In the genomic region with DNA sequence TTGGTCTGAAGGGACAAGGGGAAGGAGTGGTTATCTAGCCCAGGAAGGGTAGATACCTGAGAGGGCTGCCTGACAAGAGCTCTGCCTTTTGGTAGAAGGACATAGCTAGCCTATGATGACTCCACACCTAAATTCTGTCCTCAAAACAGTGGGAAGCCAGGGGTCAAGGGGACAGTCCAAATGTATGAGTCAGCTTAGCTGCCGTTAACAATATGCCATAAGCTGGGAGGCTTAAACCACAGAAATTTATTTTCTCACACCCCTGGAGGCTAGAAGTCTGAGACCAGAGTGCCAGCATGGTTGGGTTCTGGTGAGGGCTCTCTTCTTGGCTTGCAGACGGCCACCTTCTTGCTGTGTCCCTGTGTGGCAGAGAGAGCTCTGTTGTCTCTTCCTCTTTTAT, we compare ENCODE assay signal across 29 cellular contexts.
DNase-seq lines count a peak whose midpoint lies in the region; ATAC-seq and TF ChIP-seq lines count a peak whose summit lies in the region.
"Had no signal": no experiment of that assay in that cellular context is flagged by ENCODE, and none has a peak within 500 bp of the region (broad histone marks: within the 10 kb centered on the region; RNA-seq: fewer than 3 reads in every experiment).

No MANE protein-coding gene starts in this region.

- H3K9me3 ChIP-seq in breast epithelium: no peaks in the 10 kb centered on the region
- H3K9me3 ChIP-seq in mucosa of descending colon: no peaks in the 10 kb centered on the region
- H3K9me3 ChIP-seq: prostate gland, sigmoid colon, tibial nerve had no signal

- no peaks in the 10 kb centered on the region for H3K27me3 ChIP-seq in breast epithelium
- H3K27me3 ChIP-seq in brain microvascular endothelial cell (replicated peaks): no peaks in the 10 kb centered on the region
- H3K27me3 ChIP-seq: sigmoid colon, tibial nerve had no signal

- peak; percentile 14 for ATAC-seq in mucosa of descending colon
- no peak for ATAC-seq in activated T-cell treated with anti-CD3 and anti-CD28 coated beads, Interleukin-2, amount 50 U/mL, for 72 hours (replicated peaks in 1 of 2)
- ATAC-seq: heart right ventricle, left cardiac atrium had no signal

- no peaks in the 10 kb centered on the region for H3K4me1 ChIP-seq in breast epithelium
- H3K4me1 ChIP-seq in mucosa of descending colon (ENCODE audit: low read depth): peaks cover 6% of the 10 kb centered on the region
- H3K4me1 ChIP-seq: heart right ventricle, prostate gland, sigmoid colon, tibial nerve had no signal

- in situ Hi-C loops in brain microvascular endothelial cell (cut with HindIII; ENCODE audit: low pct_ligation_motif_present, low sequenced_read_pairs): no loop called here

- H3K36me3 ChIP-seq in breast epithelium: no peaks in the 10 kb centered on the region
- no peaks in the 10 kb centered on the region for H3K36me3 ChIP-seq in brain microvascular endothelial cell (replicated peaks)
- H3K36me3 ChIP-seq in mucosa of descending colon (ENCODE audit: low read depth): no peaks in the 10 kb centered on the region
- H3K36me3 ChIP-seq: heart right ventricle, prostate gland, sigmoid colon, tibial nerve had no signal

- H3K4me1 Mint-ChIP-seq in MCF 10A (ENCODE audit: insufficient read depth, unreplicated experiment): peaks cover 17% of the 10 kb centered on the region
- no peaks in the 10 kb centered on the region for H3K4me1 Mint-ChIP-seq in activated T-cell treated with anti-CD3 and anti-CD28 coated beads, Interleukin-2, amount 50 U/mL, for 72 hours (ENCODE audit: low read depth)
- H3K4me1 Mint-ChIP-seq: activated B cell treated with CpG ODN at 0.5 μM for 24 hours; activated CD4-positive, alpha-beta T cell treated with anti-CD3 and anti-CD28 coated beads, Interleukin-2, amount 10 ng/mL, durations not matched to agents 7 days and 5 days had no signal

- no TSS peak for BruUV-seq in MCF 10A (replicated peaks; lab: Mats Ljungman, UMichigan)

- no peak overlapping the region for H3K4me3 Mint-ChIP-seq in MCF 10A (ENCODE audit: unreplicated experiment)
- H3K4me3 Mint-ChIP-seq in activated T-cell treated with anti-CD3 and anti-CD28 coated beads, Interleukin-2, amount 50 U/mL, for 72 hours: no peak overlapping the region
- H3K4me3 Mint-ChIP-seq: activated B cell treated with CpG ODN at 0.5 μM for 24 hours; activated CD4-positive, alpha-beta T cell treated with anti-CD3 and anti-CD28 coated beads, Interleukin-2, amount 10 ng/mL, durations not matched to agents 7 days and 5 days; activated naive CD8-positive, alpha-beta T cell had no signal

- intact Hi-C loops in MCF 10A (cut with micrococcal nuclease) (loop anchor here (10.0 kb wide), 1 partner anchor 139 kb away; no protein-coding TSS in a partner anchor), breast epithelium (cut with DNase I; ENCODE audit: low total_unique reads) (no loop called here), mucosa of descending colon (cut with DNase I, micrococcal nuclease) (no loop called here)

- TF ChIP-seq CTCF in MCF 10A (IDR thresholded peaks at IDR 0.05; ENCODE audit: unreplicated experiment) (no peak), breast epithelium (IDR thresholded peaks at IDR 0.05) (no peak), brain microvascular endothelial cell (IDR thresholded peaks at IDR 0.05; ENCODE audit: low read depth, low read length, missing control alignments) (no peak), mucosa of descending colon (IDR thresholded peaks at IDR 0.05) (no peak)

- H3K4me3 ChIP-seq in breast epithelium (no peak overlapping the region), brain microvascular endothelial cell (ENCODE audit: low read depth, low read length) (no peak overlapping the region), mucosa of descending colon (no peak overlapping the region)
- H3K4me3 ChIP-seq: heart right ventricle, prostate gland, sigmoid colon, SK-N-MC, tibial nerve had no signal

- CTCF ChIA-PET in MCF 10A (lab: Yijun Ruan, JAX): no interaction called here

- no peaks in the 10 kb centered on the region for H3K9me3 Mint-ChIP-seq in MCF 10A (ENCODE audit: unreplicated experiment)
- H3K9me3 Mint-ChIP-seq in activated T-cell treated with anti-CD3 and anti-CD28 coated beads, Interleukin-2, amount 50 U/mL, for 72 hours: peaks cover 0 to 2% of the 10 kb centered on the region in 2 donors
- H3K9me3 Mint-ChIP-seq: activated B cell treated with CpG ODN at 0.5 μM for 24 hours; activated CD4-positive, alpha-beta T cell treated with anti-CD3 and anti-CD28 coated beads, Interleukin-2, amount 10 ng/mL, durations not matched to agents 7 days and 5 days had no signal

- POLR2A ChIA-PET in MCF 10A (lab: Yijun Ruan, JAX): interaction anchor here (0.6 kb wide), 1 partner anchor 160 kb away, joined by 3 read pairs; no protein-coding TSS in a partner anchor

- H3K27ac ChIP-seq in breast epithelium (no peak overlapping the region), brain microvascular endothelial cell (no peak overlapping the region)
- H3K27ac ChIP-seq: 22Rv1, C4-2B, heart right ventricle, prostate gland, sigmoid colon, SK-N-MC had no signal

- no peak overlapping the region for H3K27ac Mint-ChIP-seq in MCF 10A (ENCODE audit: low read depth, unreplicated experiment)
- H3K27ac Mint-ChIP-seq in activated T-cell treated with anti-CD3 and anti-CD28 coated beads, Interleukin-2, amount 50 U/mL, for 72 hours: no peak overlapping the region
- H3K27ac Mint-ChIP-seq: activated B cell treated with CpG ODN at 0.5 μM for 24 hours; activated CD4-positive, alpha-beta T cell treated with anti-CD3 and anti-CD28 coated beads, Interleukin-2, amount 10 ng/mL, durations not matched to agents 7 days and 5 days; activated naive CD8-positive, alpha-beta T cell had no signal

- H3K27me3 Mint-ChIP-seq in MCF 10A (ENCODE audit: insufficient read depth, unreplicated experiment): no peaks in the 10 kb centered on the region
- H3K27me3 Mint-ChIP-seq in activated T-cell treated with anti-CD3 and anti-CD28 coated beads, Interleukin-2, amount 50 U/mL, for 72 hours (ENCODE audit: low read depth): peaks cover 17% of the 10 kb centered on the region
- H3K27me3 Mint-ChIP-seq: activated CD4-positive, alpha-beta T cell treated with anti-CD3 and anti-CD28 coated beads, Interleukin-2, amount 10 ng/mL, durations not matched to agents 7 days and 5 days had no signal

- TF ChIP-seq POLR2A in breast epithelium (IDR thresholded peaks at IDR 0.05): no peak

- no peaks in the 10 kb centered on the region for H3K36me3 Mint-ChIP-seq in MCF 10A (ENCODE audit: insufficient read depth, unreplicated experiment)
- no peaks in the 10 kb centered on the region for H3K36me3 Mint-ChIP-seq in activated T-cell treated with anti-CD3 and anti-CD28 coated beads, Interleukin-2, amount 50 U/mL, for 72 hours (ENCODE audit: insufficient read depth in 2 of 2)
- H3K36me3 Mint-ChIP-seq: activated naive CD8-positive, alpha-beta T cell had no signal

- DNase-seq in MCF 10A (ENCODE audit: unreplicated experiment) (peak; percentile 59), breast epithelium (ENCODE audit: low spot score in 2 of 2) (no peak), brain microvascular endothelial cell (peak; percentile 13), mucosa of descending colon (no peak), NCI-H187 (lab: John Stamatoyannopoulos, UW) (no peak), cerebellum (ENCODE audit: low spot score) (no peak), Ammon's horn (ENCODE audit: low spot score) (no peak)
- DNase-seq in activated T-cell treated with anti-CD3 and anti-CD28 coated beads, Interleukin-2, amount 50 U/mL, for 72 hours: no peak
- DNase-seq: activated B cell treated with CpG ODN at 0.5 μM for 24 hours; activated CD4-positive, alpha-beta T cell treated with anti-CD3 and anti-CD28 coated beads, Interleukin-2, amount 10 ng/mL, durations not matched to agents 7 days and 5 days; activated effector memory CD4-positive, alpha-beta T cell treated with anti-CD3 and anti-CD28 coated beads, Interleukin-2, amount 50 U/mL, for 16 hours; activated T-cell treated with anti-CD3 and anti-CD28 coated beads, Interleukin-2, amount 50 U/mL, for 1 hour; anterior cingulate cortex; COR-L47; DMS53; heart right ventricle; left cardiac atrium; NCI-H1105 treated with DMSO at 0.1 percent for 48 hours; NCI-H2029 treated with DMSO at 0.1 percent for 48 hours; NCI-H524 treated with DMSO at 0.1 percent for 48 hours; OCI-M1; sigmoid colon; stimulated activated CD4-positive, alpha-beta T cell treated with anti-CD3 and anti-CD28 coated beads, Interleukin-4, amount 100 ng/mL, for 1 hour had no signal

Comparison
In these comparisons a context has a peak if more than half of its experiments do, and no peak if none do; other contexts are left out.
1. DNase-seq: peak in MCF 10A (single experiment) and brain microvascular endothelial cell (single experiment); none in breast epithelium (0 of 2), mucosa of descending colon (0 of 3), NCI-H187 (0 of 2), cerebellum (single experiment), activated T-cell treated with anti-CD3 and anti-CD28 coated beads, Interleukin-2, amount 50 U/mL, for 72 hours (0 of 2) and Ammon's horn (single experiment).